8 cellular contexts compared by ENCODE assay signal in the genomic region with DNA sequence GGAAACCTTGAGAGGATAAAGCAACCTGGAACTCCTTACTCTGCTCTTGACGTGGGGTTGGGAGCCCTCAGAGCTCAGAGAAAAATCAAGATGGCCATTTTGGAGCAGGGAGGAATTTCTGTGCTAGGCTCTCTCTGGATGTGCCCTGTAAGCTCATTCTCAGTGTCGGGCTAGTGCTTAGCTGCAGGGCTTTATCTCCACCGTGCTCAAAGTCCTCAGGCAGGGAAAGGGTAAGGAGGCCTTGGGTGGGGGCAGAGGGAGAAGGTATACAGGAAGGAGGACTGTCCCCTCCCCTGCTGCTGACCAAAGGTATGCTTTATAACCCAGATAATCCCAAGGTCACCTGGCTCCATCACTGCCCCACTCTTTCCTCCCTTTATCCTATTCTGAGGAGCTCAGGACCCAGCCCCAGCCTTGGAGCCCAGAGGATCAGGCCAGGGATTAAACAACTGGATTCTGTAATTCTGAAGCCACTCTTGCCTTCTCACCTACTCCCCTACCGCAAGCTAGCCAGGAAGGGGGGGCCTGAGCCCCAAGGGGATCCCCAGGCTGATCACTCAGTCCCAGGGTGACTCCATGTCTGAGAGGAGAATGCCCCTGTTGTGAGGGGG.
DNase-seq lines count a peak whose midpoint lies in the region; ATAC-seq and TF ChIP-seq lines count a peak whose summit lies in the region.

No MANE protein-coding gene starts in this region.

- H3K27me3 Mint-ChIP-seq in activated naive CD8-positive, alpha-beta T cell = no peaks in the 10 kb centered on the region
- no peaks in the 10 kb centered on the region for H3K27me3 Mint-ChIP-seq in stimulated activated naive CD8-positive, alpha-beta T cell treated with anti-CD3 and anti-CD28 coated beads, Interleukin-15, amount 100 ng/mL, for 72 hours

- H3K27ac Mint-ChIP-seq in activated naive CD8-positive, alpha-beta T cell = no peak overlapping the region
- H3K27ac Mint-ChIP-seq in stimulated activated naive CD8-positive, alpha-beta T cell treated with anti-CD3 and anti-CD28 coated beads, Interleukin-15, amount 100 ng/mL, for 72 hours = peak overlapping the region in 1 of 2 donors; percentile 85

- no peaks in the 10 kb centered on the region for H3K9me3 Mint-ChIP-seq in activated naive CD8-positive, alpha-beta T cell (ENCODE audit: low read depth)
- no peaks in the 10 kb centered on the region for H3K9me3 Mint-ChIP-seq in stimulated activated naive CD8-positive, alpha-beta T cell treated with anti-CD3 and anti-CD28 coated beads, Interleukin-15, amount 100 ng/mL, for 72 hours

- H3K4me3 Mint-ChIP-seq in activated naive CD8-positive, alpha-beta T cell = peak overlapping the region; percentile 79
- peak overlapping the region; percentile 75 to 83 for H3K4me3 Mint-ChIP-seq in stimulated activated naive CD8-positive, alpha-beta T cell treated with anti-CD3 and anti-CD28 coated beads, Interleukin-15, amount 100 ng/mL, for 72 hours

- POLR2A ChIA-PET in GM10248 (lab: Yijun Ruan, JAX) = interaction anchor here (0.8 kb wide), 1 partner anchor 8 kb away, joined by 3 read pairs; a partner anchor contains a TSS

- peak; percentile 27 for ATAC-seq in stimulated activated naive CD8-positive, alpha-beta T cell treated with anti-CD3 and anti-CD28 coated beads, Interleukin-15, amount 100 ng/mL, for 72 hours
- no peak for ATAC-seq in HG03039 (IDR thresholded peaks at IDR 0.05; ENCODE audit: unreplicated experiment)

- peaks cover 13% of the 10 kb centered on the region for H3K36me3 Mint-ChIP-seq in activated naive CD8-positive, alpha-beta T cell

- peak; percentile 57 for DNase-seq in NCI-H82 (lab: John Stamatoyannopoulos, UW)
- DNase-seq in NCI-H82 treated with DMSO at 0.1 percent for 48 hours (lab: John Stamatoyannopoulos, UW; ENCODE audit: unreplicated experiment) = no peak
- peak; percentile 40 for DNase-seq in islet precursor cell
- no peak for DNase-seq in stimulated activated naive CD8-positive, alpha-beta T cell treated with anti-CD3 and anti-CD28 coated beads, Interleukin-15, amount 100 ng/mL, for 72 hours
- no peak for DNase-seq in GM10248 (ENCODE audit: extremely low spot score)
- no peak for DNase-seq in activated CD4-positive, alpha-beta T cell treated with anti-CD3 and anti-CD28 coated beads for 4 hours

- CTCF ChIA-PET in GM10248 (lab: Yijun Ruan, JAX) = interaction anchor here (5.3 kb wide), 1 partner anchor 10 kb away, joined by 43 read pairs; a partner anchor contains a TSS

- no peak for TF ChIP-seq CTCF in GM10248 (IDR thresholded peaks at IDR 0.05; ENCODE audit: control extremely low read depth, extremely low read depth, low read depth, missing control alignments)

- H3K4me1 Mint-ChIP-seq in activated naive CD8-positive, alpha-beta T cell (ENCODE audit: low read depth) = peaks cover 32% of the 10 kb centered on the region
- peaks cover 38% of the 10 kb centered on the region for H3K4me1 Mint-ChIP-seq in stimulated activated naive CD8-positive, alpha-beta T cell treated with anti-CD3 and anti-CD28 coated beads, Interleukin-15, amount 100 ng/mL, for 72 hours

Comparison
In these comparisons a context has a peak if more than half of its experiments do, and no peak if none do; other contexts are left out.
1. DNase-seq: peak in NCI-H82 (single experiment) and islet precursor cell (single experiment); none in NCI-H82 treated with DMSO at 0.1 percent for 48 hours (single experiment), stimulated activated naive CD8-positive, alpha-beta T cell treated with anti-CD3 and anti-CD28 coated beads, Interleukin-15, amount 100 ng/mL, for 72 hours (0 of 2), GM10248 (single experiment) and activated CD4-positive, alpha-beta T cell treated with anti-CD3 and anti-CD28 coated beads for 4 hours (0 of 2).